In genomic region chr20:45971425-45971674, GRCh38 we compare ENCODE assay signal across 8 cellular contexts. TPM values are rescaled to one million over a fixed set of nuclear protein-coding genes. Genes with fewer than 3 reads are reported as not detected.
A peak's percentile ranks its signal among the peaks of the same experiment; 100 is the strongest.
DNase-seq lines count a peak whose midpoint lies in the region; ATAC-seq and TF ChIP-seq lines count a peak whose summit lies in the region.

No MANE protein-coding gene starts in this region.

- peak overlapping the region; percentile 58 for H3K4me2 ChIP-seq in MM.1S (ENCODE audit: low read depth, low read length)
- peak overlapping the region; percentile 97 for H3K4me2 ChIP-seq in osteoblast (ENCODE audit: insufficient read depth, low read length)

- H3K36me3 ChIP-seq in MM.1S (replicated peaks; ENCODE audit: insufficient read depth, low read length) (no peaks in the 10 kb centered on the region; the same call in none of the 2 replicates), osteoblast (ENCODE audit: insufficient read depth, low read length) (peaks cover 17% of the 10 kb centered on the region)

- peak overlapping the region; percentile 100 for H3K27ac Mint-ChIP-seq in CD4-positive, alpha-beta T cell

- H3K9me3 Mint-ChIP-seq in CD4-positive, alpha-beta T cell, result no peaks in the 10 kb centered on the region

- peak overlapping the region; percentile 95 for H3K9ac ChIP-seq in MM.1S (ENCODE audit: low read length)

- H3K4me1 ChIP-seq in MM.1S (ENCODE audit: low read length) (peaks cover 17% of the 10 kb centered on the region), osteoblast (ENCODE audit: insufficient read depth, low read length) (peaks cover 35% of the 10 kb centered on the region)

- H3K79me2 ChIP-seq in MM.1S (ENCODE audit: low read length) (peaks cover 38% of the 10 kb centered on the region), osteoblast (ENCODE audit: insufficient read depth, low read length) (peaks cover 36% of the 10 kb centered on the region)

- H4K20me1 ChIP-seq in MM.1S (ENCODE audit: insufficient read depth, low read length), result no peaks in the 10 kb centered on the region
- peaks cover 30% of the 10 kb centered on the region for H4K20me1 ChIP-seq in osteoblast (ENCODE audit: insufficient read depth, low read length)

- peak; percentile 2 for ATAC-seq in CD4-positive, alpha-beta T cell (ENCODE audit: poor library complexity)
- peak; percentile 20 for ATAC-seq in GM21423 (IDR thresholded peaks at IDR 0.05; ENCODE audit: unreplicated experiment)

- no peaks in the 10 kb centered on the region for H3K9me3 ChIP-seq in CD4-positive, alpha-beta T cell (ENCODE audit: control insufficient read depth, low read length)
- H3K9me3 ChIP-seq in MM.1S (replicated peaks; ENCODE audit: insufficient read depth, low read length) (no peaks in the 10 kb centered on the region), osteoblast (ENCODE audit: low read depth, low read length) (no peaks in the 10 kb centered on the region)

- H3F3A ChIP-seq in MM.1S (ENCODE audit: insufficient read depth, low read length), result peaks cover 9% of the 10 kb centered on the region; the same call in 1 of the 2 replicates

- no peak for TF ChIP-seq CTCF in CD4-positive, alpha-beta T cell (IDR thresholded peaks at IDR 0.05)
- TF ChIP-seq CTCF in MM.1S (IDR thresholded peaks at IDR 0.05; ENCODE audit: low read length) (no peak), dorsolateral prefrontal cortex (IDR thresholded peaks at IDR 0.05 in 54 of 56, conservative IDR thresholded peaks at IDR 0.05 in 2 of 56; ENCODE audit: low read depth in 1 of 56, partially characterized antibody in 56 of 56) (no peak), osteoblast (IDR thresholded peaks at IDR 0.05; ENCODE audit: extremely low read depth, low read depth, low read length) (no peak)

- H2AFZ ChIP-seq in MM.1S (ENCODE audit: low read length), result peak overlapping the region; percentile 88
- peak overlapping the region; percentile 91 for H2AFZ ChIP-seq in osteoblast (ENCODE audit: low read length)

- no peaks in the 10 kb centered on the region for H3K27me3 ChIP-seq in CD4-positive, alpha-beta T cell (ENCODE audit: control insufficient read depth, insufficient read depth, low read length)
- H3K27me3 ChIP-seq in MM.1S (replicated peaks; ENCODE audit: insufficient read depth, low read length), result no peaks in the 10 kb centered on the region
- no peaks in the 10 kb centered on the region for H3K27me3 ChIP-seq in dorsolateral prefrontal cortex
- H3K27me3 ChIP-seq in osteoblast (ENCODE audit: insufficient read depth, low read length), result no peaks in the 10 kb centered on the region

- H3K4me1 Mint-ChIP-seq in CD4-positive, alpha-beta T cell (ENCODE audit: low read depth), result peaks cover 28% of the 10 kb centered on the region

- intact Hi-C loops in CD4-positive, alpha-beta T cell (cut with DNase I, micrococcal nuclease), result loop anchor here (2.0 to 10.0 kb wide), 7 partner anchors 41 to 1087 kb away; partner anchors contain the start of genes CTSA (in 2 of the 2), NEURL2 (in 2 of the 2), DNTTIP1 (in 1 of the 2) and NCOA5 (in 1 of the 2)
- intact Hi-C loops in dorsolateral prefrontal cortex (cut with DNase I), result loop anchor here (1.0 to 10.0 kb wide), 5 partner anchors 36 to 1007 kb away; partner anchors contain the start of genes CTSA (in 1 of the 2), DNTTIP1 (in 1 of the 2), NEURL2 (in 1 of the 2) and PCIF1 (in 1 of the 2)

- no peaks in the 10 kb centered on the region for H3K9me2 ChIP-seq in MM.1S (replicated peaks; ENCODE audit: insufficient read depth, low read length)

- peak overlapping the region; percentile 100 for H3K27ac ChIP-seq in CD4-positive, alpha-beta T cell (ENCODE audit: low read depth, low read length)
- H3K27ac ChIP-seq in MM.1S (ENCODE audit: low read length) (peak overlapping the region; percentile 98), dorsolateral prefrontal cortex (peak overlapping the region; percentile 97 to 100 (median 100)), osteoblast (ENCODE audit: low read depth, low read length) (peak overlapping the region; percentile 100)

- H3K4me3 Mint-ChIP-seq in CD4-positive, alpha-beta T cell, result peak overlapping the region; percentile 94

- CTCF ChIA-PET in CD4-positive, alpha-beta T cell (lab: Charles Lee), result interaction anchor here (1.2 to 3.9 kb wide), 5 partner anchors 9 to 81 kb away, joined by 3 to 20 read pairs (median 6); partner anchors contain the start of gene PCIF1

- H3K27me3 Mint-ChIP-seq in CD4-positive, alpha-beta T cell, result peaks cover 4% of the 10 kb centered on the region

- peaks cover 52% of the 10 kb centered on the region for H3K36me3 Mint-ChIP-seq in CD4-positive, alpha-beta T cell (ENCODE audit: low read depth)

- H3K4me3 ChIP-seq in MM.1S (ENCODE audit: low read length), result peak overlapping the region; percentile 94
- peak overlapping the region; percentile 63 to 100 (median 90) for H3K4me3 ChIP-seq in dorsolateral prefrontal cortex
- H3K4me3 ChIP-seq in osteoblast (ENCODE audit: insufficient read depth, low read length), result peak overlapping the region; percentile 91

- POLR2A ChIA-PET in CD4-positive, alpha-beta T cell (lab: Charles Lee), result interaction anchor here (0.7 to 7.4 kb wide), 20 partner anchors 11 to 435 kb away, joined by 3 to 195 read pairs (median 8); partner anchors contain the start of genes ACOT8, CTSA, DNTTIP1 and ELMO2

- peak in 1 of 10 experiments; percentile 42 for DNase-seq in CD4-positive, alpha-beta T cell
- DNase-seq in MM.1S, result no peak
- DNase-seq in dorsolateral prefrontal cortex, result peak in 1 of 10 donors; percentile 21
- no peak for DNase-seq in osteoblast (ENCODE audit: insufficient read length, low spot score, missing footprints)
- DNase-seq in iPS-NIHi11 (ENCODE audit: low spot score), result no peak
- no peak for DNase-seq in NCI-H345 (lab: John Stamatoyannopoulos, UW)
- DNase-seq in DMS 273 (lab: John Stamatoyannopoulos, UW; ENCODE audit: unreplicated experiment), result no peak

RNA-seq across cellular contexts. Expression of gene ZNF335, which starts 0.7 kb away (rescaled TPM):
- 10 to 100 TPM; 67.3 to 74.6 TPM for total RNA-seq in CD4-positive, alpha-beta T cell
- total RNA-seq in dorsolateral prefrontal cortex, result 10 to 100 TPM; 20.9 to 40.0 (median 26.7) TPM
- total RNA-seq in osteoblast, result 18.3 and 20.3 TPM in 2 replicates

RNA-seq across cellular contexts. Expression of gene PCIF1, which starts 36.9 kb away (rescaled TPM):
- total RNA-seq in CD4-positive, alpha-beta T cell, result 100 to 1,000 TPM; 100 TPM
- total RNA-seq in dorsolateral prefrontal cortex, result 10 to 100 TPM; 20.4 to 44.7 (median 32.2) TPM
- 12.7 and 14.4 TPM in 2 replicates for total RNA-seq in osteoblast

RNA-seq across cellular contexts. Expression of gene MMP9, which starts 37.4 kb away (rescaled TPM):
- 1 to 10 TPM; 1.6 to 2.2 TPM for total RNA-seq in CD4-positive, alpha-beta T cell
- total RNA-seq in dorsolateral prefrontal cortex (10 to 100 TPM in 1 of 120 experiments, 1 to 10 TPM in 34, under 1 TPM in 42, not detected in 43; 0.17 to 18.4 (median 0.84) TPM), osteoblast (0.29 and 2.5 TPM in 2 replicates)

RNA-seq across cellular contexts. Expression of gene SLC12A5, which starts 57.7 kb away (rescaled TPM):
- total RNA-seq in CD4-positive, alpha-beta T cell, result 1 to 10 TPM; 1.3 to 2.4 TPM
- total RNA-seq in dorsolateral prefrontal cortex (100 to 1,000 TPM in 119 of 120 experiments, 10 to 100 TPM in 1; 95.7 to 439 (median 309) TPM), osteoblast (under 0.01 TPM in 2 replicates)

RNA-seq across cellular contexts. Expression of gene PLTP, which starts 59.4 kb away (rescaled TPM):
- not detected for total RNA-seq in CD4-positive, alpha-beta T cell
- total RNA-seq in dorsolateral prefrontal cortex (100 to 1,000 TPM in 9 of 120 experiments, 10 to 100 TPM in 111; 26.9 to 232 (median 59.4) TPM), osteoblast (15.3 and 21.7 TPM in 2 replicates)
